8 cellular contexts compared by ENCODE assay signal in genomic region chr13:23020246-23020843, GRCh38.
DNase-seq lines count a peak whose midpoint lies in the region; TF ChIP-seq lines count a peak whose summit lies in the region.

No MANE protein-coding gene starts in this region.

- no peaks in the 10 kb centered on the region for H3F3A ChIP-seq in GM23248 (ENCODE audit: insufficient read depth)

- H4K20me1 ChIP-seq in GM23248 (ENCODE audit: insufficient read depth) = no peaks in the 10 kb centered on the region

- no peak overlapping the region for H3K4me2 ChIP-seq in GM23248 (ENCODE audit: unreplicated experiment)

- no peaks in the 10 kb centered on the region for H3K36me3 Mint-ChIP-seq in brain

- H2AFZ ChIP-seq in GM23248 = no peak overlapping the region

- in situ Hi-C loops in GM23248 (cut with MboI) = no loop called here

- H3K79me2 ChIP-seq in GM23248 (ENCODE audit: insufficient read depth) = no peaks in the 10 kb centered on the region

- H3K4me3 Mint-ChIP-seq in brain = no peak overlapping the region

- peak; percentile 84 for TF ChIP-seq RAD21 in Ishikawa (IDR thresholded peaks at IDR 0.05; ENCODE audit: low read depth)

- no peaks in the 10 kb centered on the region for H3K36me3 ChIP-seq in GM23248 (ENCODE audit: low read depth)

- H3K27me3 Mint-ChIP-seq in brain = no peaks in the 10 kb centered on the region

- H3K4me1 ChIP-seq in GM23248 (ENCODE audit: insufficient read depth) = no peaks in the 10 kb centered on the region

- no peak overlapping the region for H3K4me3 ChIP-seq in GM23248

- DNase-seq in activated T-cell treated with anti-CD3 and anti-CD28 coated beads for 1 hour (ENCODE audit: low read depth) (peak; percentile 4), GM23248 (peak; percentile 55), RKO (ENCODE audit: low spot score) (peak; percentile 59), inferior parietal cortex (ENCODE audit: extremely low spot score) (peak; percentile 73)
- no peak for DNase-seq in activated T-cell treated with anti-CD3 and anti-CD28 coated beads, Interleukin-2, amount 50 U/mL, for 1 hour
- peak; percentile 3 to 5 for DNase-seq in stimulated activated CD4-positive, alpha-beta T cell treated with anti-CD3 and anti-CD28 coated beads, Interleukin-2, amount 100 ng/mL, for 48 hours

- TF ChIP-seq EP300 in Ishikawa (IDR thresholded peaks at IDR 0.05; ENCODE audit: borderline replicate concordance) = no peak

- H3K27ac Mint-ChIP-seq in brain = peak overlapping the region in 2 of 5 experiments; percentile 68 to 84

- WGBS in GM23248 (ENCODE audit: low coverage in 1 of 2, low lambda C conversion rate in 2 of 2, missing lambda C conversion rate in 2 of 2), 2 experiments = 8 to 9% methylated on average over 5 of the region's 5 CpGs

- TF ChIP-seq CTCF in brain (conservative IDR thresholded peaks at IDR 0.05) = peak; percentile 75 to 85

- H3K27ac ChIP-seq in GM23248 = no peak overlapping the region

- H3K9me2 ChIP-seq in GM23248 (ENCODE audit: insufficient read depth) = no peaks in the 10 kb centered on the region

- H3K4me1 Mint-ChIP-seq in brain = peaks cover 22% of the 10 kb centered on the region

- H3K27me3 ChIP-seq in GM23248 (replicated peaks; ENCODE audit: insufficient read depth) = no peaks in the 10 kb centered on the region

- H3K9me3 Mint-ChIP-seq in brain = peaks cover 0 to 11% (median 4%) of the 10 kb centered on the region in 5 experiments

- no peak overlapping the region for H3K9ac ChIP-seq in GM23248

- no peaks in the 10 kb centered on the region for H3K9me3 ChIP-seq in GM23248 (ENCODE audit: low read depth)

TF ChIP-seq in Ishikawa, 13 proteins besides CTCF, POLR2A, EP300 and RAD21:
- TF ChIP-seq, protein P1, sequence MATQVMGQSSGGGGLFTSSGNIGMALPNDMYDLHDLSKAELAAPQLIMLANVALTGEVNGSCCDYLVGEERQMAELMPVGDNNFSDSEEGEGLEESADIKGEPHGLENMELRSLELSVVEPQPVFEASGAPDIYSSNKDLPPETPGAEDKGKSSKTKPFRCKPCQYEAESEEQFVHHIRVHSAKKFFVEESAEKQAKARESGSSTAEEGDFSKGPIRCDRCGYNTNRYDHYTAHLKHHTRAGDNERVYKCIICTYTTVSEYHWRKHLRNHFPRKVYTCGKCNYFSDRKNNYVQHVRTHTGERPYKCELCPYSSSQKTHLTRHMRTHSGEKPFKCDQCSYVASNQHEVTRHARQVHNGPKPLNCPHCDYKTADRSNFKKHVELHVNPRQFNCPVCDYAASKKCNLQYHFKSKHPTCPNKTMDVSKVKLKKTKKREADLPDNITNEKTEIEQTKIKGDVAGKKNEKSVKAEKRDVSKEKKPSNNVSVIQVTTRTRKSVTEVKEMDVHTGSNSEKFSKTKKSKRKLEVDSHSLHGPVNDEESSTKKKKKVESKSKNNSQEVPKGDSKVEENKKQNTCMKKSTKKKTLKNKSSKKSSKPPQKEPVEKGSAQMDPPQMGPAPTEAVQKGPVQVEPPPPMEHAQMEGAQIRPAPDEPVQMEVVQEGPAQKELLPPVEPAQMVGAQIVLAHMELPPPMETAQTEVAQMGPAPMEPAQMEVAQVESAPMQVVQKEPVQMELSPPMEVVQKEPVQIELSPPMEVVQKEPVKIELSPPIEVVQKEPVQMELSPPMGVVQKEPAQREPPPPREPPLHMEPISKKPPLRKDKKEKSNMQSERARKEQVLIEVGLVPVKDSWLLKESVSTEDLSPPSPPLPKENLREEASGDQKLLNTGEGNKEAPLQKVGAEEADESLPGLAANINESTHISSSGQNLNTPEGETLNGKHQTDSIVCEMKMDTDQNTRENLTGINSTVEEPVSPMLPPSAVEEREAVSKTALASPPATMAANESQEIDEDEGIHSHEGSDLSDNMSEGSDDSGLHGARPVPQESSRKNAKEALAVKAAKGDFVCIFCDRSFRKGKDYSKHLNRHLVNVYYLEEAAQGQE (IDR thresholded peaks at IDR 0.05; ENCODE audit: low read depth) = no peak
- TF ChIP-seq EGR1 (IDR thresholded peaks at IDR 0.05) (no peak), CREB1 (IDR thresholded peaks at IDR 0.05; ENCODE audit: low read depth) (no peak), FOXM1 (IDR thresholded peaks at IDR 0.05; ENCODE audit: borderline replicate concordance, low read depth) (no peak), TEAD4 (IDR thresholded peaks at IDR 0.05) (no peak), TCF12 (IDR thresholded peaks at IDR 0.05; ENCODE audit: low read depth) (no peak), USF1 (IDR thresholded peaks at IDR 0.05) (no peak), CEBPB (IDR thresholded peaks at IDR 0.05) (no peak), NFIC (IDR thresholded peaks at IDR 0.05) (no peak), ZBTB7A (IDR thresholded peaks at IDR 0.05; ENCODE audit: low read depth) (no peak), YY1 (IDR thresholded peaks at IDR 0.05; ENCODE audit: low read depth) (no peak), TAF1 (IDR thresholded peaks at IDR 0.05; ENCODE audit: low read depth) (no peak)
- TF ChIP-seq, protein P2, sequence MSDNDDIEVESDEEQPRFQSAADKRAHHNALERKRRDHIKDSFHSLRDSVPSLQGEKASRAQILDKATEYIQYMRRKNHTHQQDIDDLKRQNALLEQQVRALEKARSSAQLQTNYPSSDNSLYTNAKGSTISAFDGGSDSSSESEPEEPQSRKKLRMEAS (IDR thresholded peaks at IDR 0.05) = no peak
TF ChIP-seq in Ishikawa: peak in this region for 0.
